24 cellular contexts compared by ENCODE assay signal in the genomic region with DNA sequence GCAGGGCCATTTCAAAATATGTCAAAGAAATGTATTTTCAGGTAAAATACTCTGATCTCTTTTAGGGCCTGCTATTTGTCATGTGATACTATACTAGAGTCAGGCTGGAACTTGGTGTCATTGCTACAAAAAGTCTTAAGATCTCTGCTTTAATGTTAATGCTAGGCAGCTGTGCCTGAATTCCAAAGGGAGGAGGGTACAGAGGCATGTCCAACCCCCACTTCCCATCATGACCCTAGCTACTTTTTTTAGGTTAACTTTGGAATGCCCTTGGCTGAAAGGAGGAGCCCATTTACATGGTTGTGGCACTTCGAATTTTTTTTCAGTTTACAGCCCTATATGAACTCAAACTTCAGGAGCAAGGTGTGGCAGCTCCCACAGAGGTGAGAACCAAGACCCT.
"Had no signal": no experiment of that assay in that cellular context is flagged by ENCODE, and none has a peak within 500 bp of the region (broad histone marks: within the 10 kb centered on the region; RNA-seq: fewer than 3 reads in every experiment).

No MANE protein-coding gene starts in this region.

- H3K9ac ChIP-seq: parathyroid adenoma had no signal

- H3K9me3 ChIP-seq: gastrocnemius medialis, heart right ventricle, psoas muscle, right lobe of liver, testis, tibial nerve, upper lobe of right lung had no signal

- H3K4me1 ChIP-seq: gastrocnemius medialis, parathyroid adenoma, psoas muscle, right lobe of liver, testis, upper lobe of right lung had no signal

- H3K27ac ChIP-seq: gastrocnemius medialis, heart right ventricle, parathyroid adenoma, psoas muscle, right lobe of liver, testis, tibial nerve, upper lobe of right lung had no signal

- H3K79me2 ChIP-seq: parathyroid adenoma had no signal

- H3K27me3 ChIP-seq: dorsolateral prefrontal cortex, gastrocnemius medialis, heart right ventricle, right lobe of liver, spleen, testis, tibial nerve, upper lobe of right lung had no signal

- H2AFZ ChIP-seq: parathyroid adenoma had no signal

- DNase-seq: caudate nucleus; cortex of kidney; effector CD8-positive, alpha-beta T cell; gastrocnemius medialis; heart right ventricle; kidney; left cardiac atrium; left ventricle myocardium superior; mesendoderm; natural killer cell; occipital lobe; psoas muscle; retina; right lobe of liver; spleen; stimulated activated CD4-positive, alpha-beta T cell treated with anti-CD3 and anti-CD28 coated beads, Interleukin-15, amount 100 ng/mL, for 24 hours; stimulated activated CD4-positive, alpha-beta T cell treated with anti-CD3 and anti-CD28 coated beads, Interleukin-1b, Interleukin-23, amount 100 ng/mL, for 48 hours; stimulated activated CD4-positive, alpha-beta T cell treated with anti-CD3 and anti-CD28 coated beads, Interleukin-4, amount 100 ng/mL, for 24 hours; stimulated activated naive CD8-positive, alpha-beta T cell treated with anti-CD3 and anti-CD28 coated beads, Interleukin-15, amount 100 ng/mL, for 72 hours; testis; upper lobe of right lung had no signal

- H3K36me3 ChIP-seq: gastrocnemius medialis, heart right ventricle, right lobe of liver, spleen, tibial nerve, upper lobe of right lung had no signal

- H3K4me3 ChIP-seq: dorsolateral prefrontal cortex, gastrocnemius medialis, heart right ventricle, psoas muscle, right lobe of liver, spleen, testis, tibial nerve, upper lobe of right lung had no signal
